In the genomic region with DNA sequence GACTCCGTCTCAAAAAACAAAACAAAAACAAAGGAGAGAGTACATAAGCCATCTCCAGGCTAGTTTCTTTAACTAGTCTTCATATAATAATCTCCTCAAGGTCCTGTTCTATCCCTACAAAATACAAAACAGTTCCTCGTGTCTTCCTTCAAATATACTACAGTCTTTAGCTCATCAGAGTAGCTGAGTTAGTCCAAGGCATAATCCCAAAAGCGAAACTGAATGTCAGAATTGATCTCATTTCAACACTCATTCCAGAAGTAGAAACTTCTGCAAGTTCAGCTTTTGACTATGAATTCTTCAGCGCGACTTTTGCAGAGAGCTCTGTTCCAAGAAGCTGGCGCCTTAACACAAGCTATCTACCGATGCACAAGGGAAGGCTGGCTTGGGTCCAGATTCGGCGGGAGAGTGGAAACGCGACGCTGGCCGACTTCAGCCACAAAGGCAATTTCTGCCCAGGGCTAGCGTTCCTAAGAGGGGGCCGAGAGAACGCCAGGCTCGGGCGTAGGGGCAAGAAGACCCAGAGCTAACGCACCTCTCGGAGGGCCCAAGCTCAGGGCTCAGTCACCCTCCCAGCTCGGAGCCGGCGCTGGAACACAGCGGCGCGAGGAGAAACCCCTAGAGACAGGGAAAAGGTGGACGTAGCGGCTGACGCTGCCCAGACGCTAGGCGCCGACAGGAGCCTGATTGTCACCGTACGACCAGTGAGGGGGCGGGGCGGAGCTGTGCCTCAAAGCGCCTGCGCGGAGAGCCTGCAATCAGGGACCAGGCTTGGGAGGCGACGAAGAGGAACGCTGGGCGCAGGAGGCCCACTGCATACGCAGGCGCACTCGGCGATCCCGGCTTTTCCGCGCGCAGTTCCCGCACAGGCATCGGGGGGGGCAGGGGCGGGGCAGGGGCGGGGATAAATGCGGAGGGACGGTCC, we compare ENCODE assay signal across 8 cellular contexts. TPM values are rescaled to one million over a fixed set of nuclear protein-coding genes. Genes with fewer than 3 reads are reported as not detected.
DNase-seq lines count a peak whose midpoint lies in the region; ATAC-seq, FAIRE-seq and TF ChIP-seq lines count a peak whose summit lies in the region.

No MANE protein-coding gene starts in this region.

- intact Hi-C loops in psoas muscle (cut with DNase I), result loop anchor here (2.0 to 5.0 kb wide), 5 partner anchors 42 to 617 kb away; a partner anchor contains a TSS

- peak; percentile 86 for ATAC-seq in GM18498 (IDR thresholded peaks at IDR 0.05; ENCODE audit: unreplicated experiment)
- peak; percentile 88 for ATAC-seq in HG02885 (IDR thresholded peaks at IDR 0.05; ENCODE audit: poor library complexity, unreplicated experiment)
- ATAC-seq in psoas muscle, result peak; percentile 92 to 97 (median 96)

- H3K4me3 ChIP-seq in right atrium auricular region (peak overlapping the region; percentile 78 to 97), psoas muscle (peak overlapping the region; percentile 75)

- no peak for FAIRE-seq in urothelium cell line (lab: Jason Lieb, UNC)

- no peaks in the 10 kb centered on the region for H3K36me3 ChIP-seq in right atrium auricular region
- H3K36me3 ChIP-seq in psoas muscle (ENCODE audit: insufficient read depth in 1 of 2, low read depth in 1 of 2), result no peaks in the 10 kb centered on the region

- H3K36me3 Mint-ChIP-seq in T-helper 1 cell treated with Interleukin-12 subunit alpha and Interleukin-12 subunit beta and Interleukin-4 antibody, amounts not matched to agents 30 μg/mL and 1 μg/mL, for 36 hours (ENCODE audit: low read depth), result peaks cover 8% of the 10 kb centered on the region

- H3K4me1 ChIP-seq in right atrium auricular region, result peaks cover 0 to 61% of the 10 kb centered on the region in 2 donors
- peaks cover 32% of the 10 kb centered on the region for H3K4me1 ChIP-seq in psoas muscle

- H3K4me1 Mint-ChIP-seq in T-helper 1 cell treated with Interleukin-12 subunit alpha and Interleukin-12 subunit beta and Interleukin-4 antibody, amounts not matched to agents 30 μg/mL and 1 μg/mL, for 36 hours (ENCODE audit: low read depth), result peaks cover 46% of the 10 kb centered on the region

- peak overlapping the region; percentile 97 for H3K27ac Mint-ChIP-seq in T-helper 1 cell treated with Interleukin-12 subunit alpha and Interleukin-12 subunit beta and Interleukin-4 antibody, amounts not matched to agents 30 μg/mL and 1 μg/mL, for 36 hours

- H3K27me3 ChIP-seq in right atrium auricular region (no peaks in the 10 kb centered on the region), psoas muscle (ENCODE audit: insufficient read depth in 3 of 3, low read length in 2 of 3) (no peaks in the 10 kb centered on the region)

- 0 to 1% (median 0%) methylated on average over 48 to 57 of the region's 57 CpGs for WGBS in psoas muscle, 3 donors

- DNase-seq in NCI-H1694 (lab: John Stamatoyannopoulos, UW) (peak; percentile 93), right atrium auricular region (ENCODE audit: low spot score) (peak; percentile 99), psoas muscle (peak; percentile 100), urothelium cell line (ENCODE audit: low spot score) (peak; percentile 98)

- H3K9me3 ChIP-seq in right atrium auricular region, result no peaks in the 10 kb centered on the region
- no peaks in the 10 kb centered on the region for H3K9me3 ChIP-seq in psoas muscle

- peak overlapping the region; percentile 95 for H3K4me3 Mint-ChIP-seq in T-helper 1 cell treated with Interleukin-12 subunit alpha and Interleukin-12 subunit beta and Interleukin-4 antibody, amounts not matched to agents 30 μg/mL and 1 μg/mL, for 36 hours

- TF ChIP-seq CTCF in right atrium auricular region (IDR thresholded peaks at IDR 0.05), result no peak
- no peak for TF ChIP-seq CTCF in psoas muscle (IDR thresholded peaks at IDR 0.05)

- no peaks in the 10 kb centered on the region for H3K9me3 Mint-ChIP-seq in T-helper 1 cell treated with Interleukin-12 subunit alpha and Interleukin-12 subunit beta and Interleukin-4 antibody, amounts not matched to agents 30 μg/mL and 1 μg/mL, for 36 hours

- H3K27ac ChIP-seq in angular gyrus (ENCODE audit: low read depth, low read length) (peak overlapping the region; percentile 93), right atrium auricular region (peak overlapping the region; percentile 98 to 99), psoas muscle (peak overlapping the region; percentile 96)

- no peaks in the 10 kb centered on the region for H3K27me3 Mint-ChIP-seq in T-helper 1 cell treated with Interleukin-12 subunit alpha and Interleukin-12 subunit beta and Interleukin-4 antibody, amounts not matched to agents 30 μg/mL and 1 μg/mL, for 36 hours (ENCODE audit: low read depth)

RNA-seq across cellular contexts. Expression of a gene that starts 0.5 kb away (rescaled TPM):
- 100 to 1,000 TPM in 1 of 2 donors, 10 to 100 TPM in 1; 93.0 to 127 TPM for total RNA-seq in right atrium auricular region
- 100 to 1,000 TPM in 1 of 4 donors, 10 to 100 TPM in 3; 86.8 to 119 (median 95.3) TPM for total RNA-seq in psoas muscle
- 10 to 100 TPM; 62.1 to 66.2 (median 64.9) TPM for polyA plus RNA-seq in psoas muscle

RNA-seq across cellular contexts. Expression of a gene that starts 46.0 kb away (rescaled TPM):
- total RNA-seq in right atrium auricular region, result 10 to 100 TPM; 11.6 to 18.2 TPM
- total RNA-seq in psoas muscle, result 10 to 100 TPM in 2 of 4 donors, 1 to 10 TPM in 2; 8.9 to 26.9 (median 11.7) TPM
- polyA plus RNA-seq in psoas muscle, result 1 to 10 TPM; 2.8 to 9.1 (median 3.9) TPM

Comparison
In these comparisons a context has a peak if more than half of its experiments do, and no peak if none do; other contexts are left out.
1. Peak in every context shown above with its lines: DNase-seq, ATAC-seq, H3K4me3 ChIP-seq and H3K27ac ChIP-seq.